1 cellular context compared by ENCODE assay signal in the genomic region with DNA sequence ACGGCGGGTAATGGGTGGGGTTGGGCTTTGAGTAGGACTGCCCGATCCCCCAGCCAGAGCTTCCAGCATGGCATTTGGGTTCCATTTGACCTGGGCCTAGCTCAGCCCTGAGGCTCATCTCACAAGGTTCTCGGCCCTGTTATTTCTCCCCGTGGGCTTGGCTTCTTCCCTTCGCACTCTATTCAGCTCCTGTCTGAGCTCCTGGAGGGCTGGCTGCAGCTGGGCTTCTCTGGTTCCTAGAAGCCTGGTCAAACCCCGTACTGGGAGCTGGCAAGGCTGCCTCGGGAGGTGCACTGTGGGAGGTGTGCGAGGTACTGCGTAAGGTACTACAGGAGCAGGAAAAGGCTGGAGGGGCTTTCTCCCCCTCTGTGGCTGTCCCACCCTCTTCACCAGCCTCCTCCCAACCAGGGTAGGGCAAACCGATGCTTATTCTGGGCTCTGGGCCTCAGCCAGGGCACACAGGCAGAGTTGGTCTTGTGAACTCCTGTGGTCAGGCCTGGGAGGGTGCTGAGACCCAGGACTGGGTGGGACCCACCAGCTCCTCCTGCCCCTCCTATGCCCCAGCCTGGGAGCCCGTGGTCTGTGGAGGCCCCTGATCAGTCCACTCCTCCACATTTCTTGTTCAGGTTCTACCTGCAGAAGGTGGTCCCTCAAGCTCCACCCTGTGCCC.
TF ChIP-seq lines count a peak whose summit lies in the region.

No MANE protein-coding gene starts in this region.

TF ChIP-seq in SK-N-SH treated with all-trans-retinoic acid at 6 μM for 48 hours, 23 proteins besides CTCF, POLR2A, EP300 and RAD21 (continued from another document):
- TF ChIP-seq, protein P1, sequence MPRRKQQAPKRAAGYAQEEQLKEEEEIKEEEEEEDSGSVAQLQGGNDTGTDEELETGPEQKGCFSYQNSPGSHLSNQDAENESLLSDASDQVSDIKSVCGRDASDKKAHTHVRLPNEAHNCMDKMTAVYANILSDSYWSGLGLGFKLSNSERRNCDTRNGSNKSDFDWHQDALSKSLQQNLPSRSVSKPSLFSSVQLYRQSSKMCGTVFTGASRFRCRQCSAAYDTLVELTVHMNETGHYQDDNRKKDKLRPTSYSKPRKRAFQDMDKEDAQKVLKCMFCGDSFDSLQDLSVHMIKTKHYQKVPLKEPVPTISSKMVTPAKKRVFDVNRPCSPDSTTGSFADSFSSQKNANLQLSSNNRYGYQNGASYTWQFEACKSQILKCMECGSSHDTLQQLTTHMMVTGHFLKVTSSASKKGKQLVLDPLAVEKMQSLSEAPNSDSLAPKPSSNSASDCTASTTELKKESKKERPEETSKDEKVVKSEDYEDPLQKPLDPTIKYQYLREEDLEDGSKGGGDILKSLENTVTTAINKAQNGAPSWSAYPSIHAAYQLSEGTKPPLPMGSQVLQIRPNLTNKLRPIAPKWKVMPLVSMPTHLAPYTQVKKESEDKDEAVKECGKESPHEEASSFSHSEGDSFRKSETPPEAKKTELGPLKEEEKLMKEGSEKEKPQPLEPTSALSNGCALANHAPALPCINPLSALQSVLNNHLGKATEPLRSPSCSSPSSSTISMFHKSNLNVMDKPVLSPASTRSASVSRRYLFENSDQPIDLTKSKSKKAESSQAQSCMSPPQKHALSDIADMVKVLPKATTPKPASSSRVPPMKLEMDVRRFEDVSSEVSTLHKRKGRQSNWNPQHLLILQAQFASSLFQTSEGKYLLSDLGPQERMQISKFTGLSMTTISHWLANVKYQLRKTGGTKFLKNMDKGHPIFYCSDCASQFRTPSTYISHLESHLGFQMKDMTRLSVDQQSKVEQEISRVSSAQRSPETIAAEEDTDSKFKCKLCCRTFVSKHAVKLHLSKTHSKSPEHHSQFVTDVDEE (CRISPR knock-in tag; IDR thresholded peaks at IDR 0.05) = no peak
- TF ChIP-seq, protein P2, sequence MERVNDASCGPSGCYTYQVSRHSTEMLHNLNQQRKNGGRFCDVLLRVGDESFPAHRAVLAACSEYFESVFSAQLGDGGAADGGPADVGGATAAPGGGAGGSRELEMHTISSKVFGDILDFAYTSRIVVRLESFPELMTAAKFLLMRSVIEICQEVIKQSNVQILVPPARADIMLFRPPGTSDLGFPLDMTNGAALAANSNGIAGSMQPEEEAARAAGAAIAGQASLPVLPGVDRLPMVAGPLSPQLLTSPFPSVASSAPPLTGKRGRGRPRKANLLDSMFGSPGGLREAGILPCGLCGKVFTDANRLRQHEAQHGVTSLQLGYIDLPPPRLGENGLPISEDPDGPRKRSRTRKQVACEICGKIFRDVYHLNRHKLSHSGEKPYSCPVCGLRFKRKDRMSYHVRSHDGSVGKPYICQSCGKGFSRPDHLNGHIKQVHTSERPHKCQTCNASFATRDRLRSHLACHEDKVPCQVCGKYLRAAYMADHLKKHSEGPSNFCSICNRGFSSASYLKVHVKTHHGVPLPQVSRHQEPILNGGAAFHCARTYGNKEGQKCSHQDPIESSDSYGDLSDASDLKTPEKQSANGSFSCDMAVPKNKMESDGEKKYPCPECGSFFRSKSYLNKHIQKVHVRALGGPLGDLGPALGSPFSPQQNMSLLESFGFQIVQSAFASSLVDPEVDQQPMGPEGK (CRISPR knock-in tag; IDR thresholded peaks at IDR 0.05; ENCODE audit: borderline replicate concordance) = no peak
- TF ChIP-seq, protein P3, sequence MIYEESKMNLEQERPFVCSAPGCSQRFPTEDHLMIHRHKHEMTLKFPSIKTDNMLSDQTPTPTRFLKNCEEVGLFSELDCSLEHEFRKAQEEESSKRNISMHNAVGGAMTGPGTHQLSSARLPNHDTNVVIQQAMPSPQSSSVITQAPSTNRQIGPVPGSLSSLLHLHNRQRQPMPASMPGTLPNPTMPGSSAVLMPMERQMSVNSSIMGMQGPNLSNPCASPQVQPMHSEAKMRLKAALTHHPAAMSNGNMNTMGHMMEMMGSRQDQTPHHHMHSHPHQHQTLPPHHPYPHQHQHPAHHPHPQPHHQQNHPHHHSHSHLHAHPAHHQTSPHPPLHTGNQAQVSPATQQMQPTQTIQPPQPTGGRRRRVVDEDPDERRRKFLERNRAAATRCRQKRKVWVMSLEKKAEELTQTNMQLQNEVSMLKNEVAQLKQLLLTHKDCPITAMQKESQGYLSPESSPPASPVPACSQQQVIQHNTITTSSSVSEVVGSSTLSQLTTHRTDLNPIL (CRISPR knock-in tag; IDR thresholded peaks at IDR 0.05; ENCODE audit: low read depth) = no peak
- no peak for TF ChIP-seq ZNF70 (CRISPR knock-in tag; IDR thresholded peaks at IDR 0.05)
TF ChIP-seq in SK-N-SH treated with all-trans-retinoic acid at 6 μM for 48 hours: peak in this region for 0.
